Comparison of ENCODE assay signal across 2 cellular contexts in genomic region chr22:20232237-20232598, GRCh38.
TF ChIP-seq lines count a peak whose summit lies in the region.

No MANE protein-coding gene starts in this region.

TF ChIP-seq in Ishikawa, 13 proteins besides CTCF, POLR2A, EP300 and RAD21 (continued from another document):
- TF ChIP-seq REST (IDR thresholded peaks at IDR 0.05; ENCODE audit: low read depth) (no peak), TAF1 (IDR thresholded peaks at IDR 0.05; ENCODE audit: low read depth) (no peak), TEAD4 (IDR thresholded peaks at IDR 0.05) (no peak), EGR1 (IDR thresholded peaks at IDR 0.05) (no peak), ZBTB7A (IDR thresholded peaks at IDR 0.05; ENCODE audit: low read depth) (no peak), CREB1 (IDR thresholded peaks at IDR 0.05; ENCODE audit: low read depth) (no peak), CEBPB (IDR thresholded peaks at IDR 0.05) (no peak), NFIC (IDR thresholded peaks at IDR 0.05) (peak; percentile 59; the same call in 1 of the 2 replicates), MAX (IDR thresholded peaks at IDR 0.05) (no peak)

TF ChIP-seq in K562, 482 proteins besides CTCF, POLR2A, EP300 and RAD21 (continued from another document and continues in another):
- TF ChIP-seq THAP12 (CRISPR knock-in tag; IDR thresholded peaks at IDR 0.05) (0 out of 2 replicates have a peak, but pooled peaks have one; percentile 7), TAL1 (IDR thresholded peaks at IDR 0.05) (no peak), ARID4B (CRISPR knock-in tag; IDR thresholded peaks at IDR 0.05) (no peak), MEF2D (tag; conservative IDR thresholded peaks at IDR 0.05; ENCODE audit: low read depth) (no peak), ZNF282 (CRISPR knock-in tag; IDR thresholded peaks at IDR 0.05) (no peak), ZBTB7A (IDR thresholded peaks at IDR 0.05; ENCODE audit: borderline replicate concordance, control insufficient read depth, low read depth, low read length) (no peak), HMGXB4 (CRISPR knock-in tag; IDR thresholded peaks at IDR 0.05) (no peak), TAF9B (IDR thresholded peaks at IDR 0.05; ENCODE audit: partially characterized antibody) (no peak), POU5F1 (IDR thresholded peaks at IDR 0.05; ENCODE audit: borderline replicate concordance, low read depth, low read length, partially characterized antibody) (no peak), XRCC4 (IDR thresholded peaks at IDR 0.05; ENCODE audit: extremely low read depth, insufficient read depth, insufficient read length) (no peak), ATF2 (CRISPR knock-in tag; IDR thresholded peaks at IDR 0.05) (no peak), PTTG1 (tag; IDR thresholded peaks at IDR 0.05; ENCODE audit: low read depth) (no peak), CXXC5 (CRISPR knock-in tag; IDR thresholded peaks at IDR 0.05) (no peak), ZBTB12 (CRISPR knock-in tag; IDR thresholded peaks at IDR 0.05) (no peak), ZFP1 (CRISPR knock-in tag; IDR thresholded peaks at IDR 0.05) (no peak), ZBTB40 (IDR thresholded peaks at IDR 0.05) (no peak), ZBTB40 (CRISPR knock-in tag; IDR thresholded peaks at IDR 0.05) (peak; percentile 7), PRDM10 (IDR thresholded peaks at IDR 0.05; ENCODE audit: partially characterized antibody) (no peak), ZNF507 (tag; conservative IDR thresholded peaks at IDR 0.05) (no peak), E4F1 (CRISPR knock-in tag; IDR thresholded peaks at IDR 0.05; ENCODE audit: borderline replicate concordance) (no peak)
